1 cellular context compared by ENCODE assay signal in genomic region chr7:126302639-126303038, GRCh38.
TF ChIP-seq lines count a peak whose summit lies in the region.

No MANE protein-coding gene starts in this region.

TF ChIP-seq in liver, 16 proteins besides CTCF, POLR2A, EP300 and RAD21 (continued from another document):
- TF ChIP-seq ZBTB33 (IDR thresholded peaks at IDR 0.05) (no peak), NR2F2 (IDR thresholded peaks at IDR 0.05) (no peak)
TF ChIP-seq in liver: peak in this region for 0.
